11 cellular contexts compared by ENCODE assay signal in the genomic region with DNA sequence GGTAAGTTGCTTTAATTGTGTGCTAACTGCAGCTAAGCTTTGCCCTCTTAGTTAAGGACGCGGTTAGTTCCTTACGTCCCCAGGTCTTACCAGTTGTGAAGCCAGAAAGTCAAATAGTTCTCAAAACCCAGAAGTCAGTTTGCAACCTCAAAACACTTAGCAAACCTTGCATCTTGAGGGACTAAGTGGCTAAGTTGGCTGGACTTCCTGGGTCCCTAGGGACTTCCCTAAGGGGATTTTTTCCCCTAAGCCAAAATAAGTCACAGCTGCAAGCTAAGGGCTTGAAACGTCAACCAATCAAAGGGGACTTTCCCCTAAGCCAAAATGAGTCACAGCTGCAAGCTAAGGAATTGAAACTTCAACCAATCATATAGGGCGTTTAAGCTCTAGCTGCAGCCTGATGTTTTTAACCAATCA. TPM values are rescaled to one million over a fixed set of nuclear protein-coding genes. Genes with fewer than 3 reads are reported as not detected.
DNase-seq lines count a peak whose midpoint lies in the region; ATAC-seq and TF ChIP-seq lines count a peak whose summit lies in the region.
"Had no signal": no experiment of that assay in that cellular context is flagged by ENCODE, and none has a peak within 500 bp of the region (broad histone marks: within the 10 kb centered on the region; RNA-seq: fewer than 3 reads in every experiment).

No MANE protein-coding gene starts in this region.

- H3K36me3 Mint-ChIP-seq in activated CD8-positive, alpha-beta T cell treated with anti-CD3 and anti-CD28 coated beads for 36 hours (ENCODE audit: low read depth): no peaks in the 10 kb centered on the region
- H3K36me3 Mint-ChIP-seq in activated CD8-positive, alpha-beta T cell treated with anti-CD3 and anti-CD28 coated beads, Interleukin-2, amount 10 ng/mL, durations not matched to agents 7 days and 5 days (ENCODE audit: low read depth): no peaks in the 10 kb centered on the region
- H3K36me3 Mint-ChIP-seq in T-helper 1 cell treated with Interleukin-12 subunit alpha and Interleukin-12 subunit beta and Interleukin-4 antibody, amounts not matched to agents 30 μg/mL and 1 μg/mL, for 36 hours (ENCODE audit: low read depth): peaks cover 6% of the 10 kb centered on the region
- no peaks in the 10 kb centered on the region for H3K36me3 Mint-ChIP-seq in CD4-positive, alpha-beta T cell (ENCODE audit: low read depth)

- no peak for TF ChIP-seq CTCF in activated CD8-positive, alpha-beta T cell treated with anti-CD3 and anti-CD28 coated beads for 36 hours (IDR thresholded peaks at IDR 0.05)
- no peak for TF ChIP-seq CTCF in retinal pigment epithelial cell (conservative IDR thresholded peaks at IDR 0.05; ENCODE audit: low read depth, low read length)
- no peak for TF ChIP-seq CTCF in CD4-positive, alpha-beta T cell (IDR thresholded peaks at IDR 0.05)

- H3K9me3 ChIP-seq in CD4-positive, alpha-beta T cell (ENCODE audit: control insufficient read depth, low read length): no peaks in the 10 kb centered on the region
- H3K9me3 ChIP-seq: prostate gland had no signal

- peak overlapping the region; percentile 25 for H3K4me3 ChIP-seq in retinal pigment epithelial cell (ENCODE audit: low read length)
- H3K4me3 ChIP-seq: prostate gland had no signal

- peaks cover 23% of the 10 kb centered on the region for H3K27me3 Mint-ChIP-seq in activated CD8-positive, alpha-beta T cell treated with anti-CD3 and anti-CD28 coated beads for 36 hours
- H3K27me3 Mint-ChIP-seq in activated CD8-positive, alpha-beta T cell treated with anti-CD3 and anti-CD28 coated beads, Interleukin-2, amount 10 ng/mL, durations not matched to agents 7 days and 5 days (ENCODE audit: low read depth): peaks cover 13% of the 10 kb centered on the region
- H3K27me3 Mint-ChIP-seq in T-helper 1 cell treated with Interleukin-12 subunit alpha and Interleukin-12 subunit beta and Interleukin-4 antibody, amounts not matched to agents 30 μg/mL and 1 μg/mL, for 36 hours (ENCODE audit: low read depth): peaks cover 14% of the 10 kb centered on the region
- peaks cover 46% of the 10 kb centered on the region for H3K27me3 Mint-ChIP-seq in CD4-positive, alpha-beta T cell

- peaks cover 4% of the 10 kb centered on the region for H3K27me3 ChIP-seq in CD4-positive, alpha-beta T cell (ENCODE audit: control insufficient read depth, insufficient read depth, low read length)

- H3K4me3 Mint-ChIP-seq in activated CD8-positive, alpha-beta T cell treated with anti-CD3 and anti-CD28 coated beads for 36 hours: no peak overlapping the region
- no peak overlapping the region for H3K4me3 Mint-ChIP-seq in activated CD8-positive, alpha-beta T cell treated with anti-CD3 and anti-CD28 coated beads, Interleukin-2, amount 10 ng/mL, durations not matched to agents 7 days and 5 days
- no peak overlapping the region for H3K4me3 Mint-ChIP-seq in T-helper 1 cell treated with Interleukin-12 subunit alpha and Interleukin-12 subunit beta and Interleukin-4 antibody, amounts not matched to agents 30 μg/mL and 1 μg/mL, for 36 hours
- H3K4me3 Mint-ChIP-seq in CD4-positive, alpha-beta T cell: no peak overlapping the region
- H3K4me3 Mint-ChIP-seq: IgD-negative memory B cell; stimulated activated naive CD8-positive, alpha-beta T cell treated with anti-CD3 and anti-CD28 coated beads, Interleukin-15, Interleukin-2, amounts not matched to agents 100 ng/mL and 50 ng/mL, for 24 hours had no signal

- H3K27ac ChIP-seq in CD4-positive, alpha-beta T cell (ENCODE audit: low read depth, low read length): no peak overlapping the region

- H3K9me3 Mint-ChIP-seq in activated CD8-positive, alpha-beta T cell treated with anti-CD3 and anti-CD28 coated beads for 36 hours: no peaks in the 10 kb centered on the region
- H3K9me3 Mint-ChIP-seq in activated CD8-positive, alpha-beta T cell treated with anti-CD3 and anti-CD28 coated beads, Interleukin-2, amount 10 ng/mL, durations not matched to agents 7 days and 5 days (ENCODE audit: insufficient read depth): peaks cover 6% of the 10 kb centered on the region
- H3K9me3 Mint-ChIP-seq in T-helper 1 cell treated with Interleukin-12 subunit alpha and Interleukin-12 subunit beta and Interleukin-4 antibody, amounts not matched to agents 30 μg/mL and 1 μg/mL, for 36 hours: peaks cover 13% of the 10 kb centered on the region
- H3K9me3 Mint-ChIP-seq in CD4-positive, alpha-beta T cell: no peaks in the 10 kb centered on the region
- H3K9me3 Mint-ChIP-seq: stimulated activated naive CD8-positive, alpha-beta T cell treated with anti-CD3 and anti-CD28 coated beads, Interleukin-15, Interleukin-2, amounts not matched to agents 100 ng/mL and 50 ng/mL, for 24 hours had no signal

- DNase-seq in activated CD8-positive, alpha-beta T cell treated with anti-CD3 and anti-CD28 coated beads for 36 hours: peak; percentile 58
- DNase-seq in activated CD8-positive, alpha-beta T cell treated with anti-CD3 and anti-CD28 coated beads, Interleukin-2, amount 10 ng/mL, durations not matched to agents 7 days and 5 days: no peak
- peak; percentile 49 for DNase-seq in retinal pigment epithelial cell (ENCODE audit: low read depth)
- DNase-seq in GDM1 (lab: John Stamatoyannopoulos, UW): no peak
- no peak for DNase-seq in SKM-1 treated with dmso at 0.1 percent for 144 hours (lab: John Stamatoyannopoulos, UW; ENCODE audit: unreplicated experiment)
- DNase-seq in CD4-positive, alpha-beta T cell: no peak

- no peak overlapping the region for H3K27ac Mint-ChIP-seq in activated CD8-positive, alpha-beta T cell treated with anti-CD3 and anti-CD28 coated beads for 36 hours
- H3K27ac Mint-ChIP-seq in activated CD8-positive, alpha-beta T cell treated with anti-CD3 and anti-CD28 coated beads, Interleukin-2, amount 10 ng/mL, durations not matched to agents 7 days and 5 days: no peak overlapping the region
- H3K27ac Mint-ChIP-seq in T-helper 1 cell treated with Interleukin-12 subunit alpha and Interleukin-12 subunit beta and Interleukin-4 antibody, amounts not matched to agents 30 μg/mL and 1 μg/mL, for 36 hours: peak overlapping the region; percentile 70
- H3K27ac Mint-ChIP-seq in CD4-positive, alpha-beta T cell: no peak overlapping the region
- H3K27ac Mint-ChIP-seq: IgD-negative memory B cell; stimulated activated naive CD8-positive, alpha-beta T cell treated with anti-CD3 and anti-CD28 coated beads, Interleukin-15, Interleukin-2, amounts not matched to agents 100 ng/mL and 50 ng/mL, for 24 hours had no signal

- intact Hi-C loops in activated CD8-positive, alpha-beta T cell treated with anti-CD3 and anti-CD28 coated beads for 36 hours (cut with micrococcal nuclease): no loop called here
- intact Hi-C loops in CD4-positive, alpha-beta T cell (cut with DNase I, micrococcal nuclease): no loop called here

- peaks cover 5% of the 10 kb centered on the region for H3K4me1 Mint-ChIP-seq in activated CD8-positive, alpha-beta T cell treated with anti-CD3 and anti-CD28 coated beads for 36 hours (ENCODE audit: low read depth)
- no peaks in the 10 kb centered on the region for H3K4me1 Mint-ChIP-seq in activated CD8-positive, alpha-beta T cell treated with anti-CD3 and anti-CD28 coated beads, Interleukin-2, amount 10 ng/mL, durations not matched to agents 7 days and 5 days (ENCODE audit: low read depth)
- peaks cover 25% of the 10 kb centered on the region for H3K4me1 Mint-ChIP-seq in T-helper 1 cell treated with Interleukin-12 subunit alpha and Interleukin-12 subunit beta and Interleukin-4 antibody, amounts not matched to agents 30 μg/mL and 1 μg/mL, for 36 hours (ENCODE audit: low read depth)
- no peaks in the 10 kb centered on the region for H3K4me1 Mint-ChIP-seq in CD4-positive, alpha-beta T cell (ENCODE audit: low read depth)

- ATAC-seq in activated CD8-positive, alpha-beta T cell treated with anti-CD3 and anti-CD28 coated beads for 36 hours: peak; percentile 83
- no peak for ATAC-seq in activated CD8-positive, alpha-beta T cell treated with anti-CD3 and anti-CD28 coated beads, Interleukin-2, amount 10 ng/mL, durations not matched to agents 7 days and 5 days
- peak; percentile 66 for ATAC-seq in HG02588 (IDR thresholded peaks at IDR 0.05; ENCODE audit: unreplicated experiment)
- no peak for ATAC-seq in CD4-positive, alpha-beta T cell (ENCODE audit: poor library complexity)

- POLR2A ChIA-PET in activated CD8-positive, alpha-beta T cell treated with anti-CD3 and anti-CD28 coated beads for 36 hours (lab: Charles Lee): no interaction called here
- POLR2A ChIA-PET in activated CD8-positive, alpha-beta T cell treated with anti-CD3 and anti-CD28 coated beads, Interleukin-2, amount 10 ng/mL, durations not matched to agents 7 days and 5 days (lab: Charles Lee): interaction anchor here (0.7 kb wide), 1 partner anchor 10 kb away, joined by 3 read pairs; no protein-coding TSS in a partner anchor
- POLR2A ChIA-PET in CD4-positive, alpha-beta T cell (lab: Charles Lee): no interaction called here

- CTCF ChIA-PET in activated CD8-positive, alpha-beta T cell treated with anti-CD3 and anti-CD28 coated beads for 36 hours (lab: Charles Lee): interaction anchor here (1.4 to 2.4 kb wide), 2 partner anchors 135 to 148 kb away, joined by 4 to 9 read pairs; no protein-coding TSS in a partner anchor
- CTCF ChIA-PET in activated CD8-positive, alpha-beta T cell treated with anti-CD3 and anti-CD28 coated beads, Interleukin-2, amount 10 ng/mL, durations not matched to agents 7 days and 5 days (lab: Charles Lee): interaction anchor here (1.1 kb wide), 1 partner anchor 32 kb away, joined by 3 read pairs; no protein-coding TSS in a partner anchor
- CTCF ChIA-PET in CD4-positive, alpha-beta T cell (lab: Charles Lee): no interaction called here

RNA-seq across cellular contexts. Expression of a gene that starts 36.2 kb away (rescaled TPM):
- not detected for total RNA-seq in activated CD8-positive, alpha-beta T cell treated with anti-CD3 and anti-CD28 coated beads for 36 hours
- not detected for total RNA-seq in activated CD8-positive, alpha-beta T cell treated with anti-CD3 and anti-CD28 coated beads, Interleukin-2, amount 10 ng/mL, durations not matched to agents 7 days and 5 days
- total RNA-seq in CD4-positive, alpha-beta T cell: not detected

Comparison
In these comparisons a context has a peak if more than half of its experiments do, and no peak if none do; other contexts are left out.
1. ATAC-seq: peak in activated CD8-positive, alpha-beta T cell treated with anti-CD3 and anti-CD28 coated beads for 36 hours (single experiment) and HG02588 (single experiment); none in activated CD8-positive, alpha-beta T cell treated with anti-CD3 and anti-CD28 coated beads, Interleukin-2, amount 10 ng/mL, durations not matched to agents 7 days and 5 days (single experiment) and CD4-positive, alpha-beta T cell (single experiment).
2. DNase-seq: peak in activated CD8-positive, alpha-beta T cell treated with anti-CD3 and anti-CD28 coated beads for 36 hours (single experiment) and retinal pigment epithelial cell (single experiment); none in activated CD8-positive, alpha-beta T cell treated with anti-CD3 and anti-CD28 coated beads, Interleukin-2, amount 10 ng/mL, durations not matched to agents 7 days and 5 days (single experiment), GDM1 (single experiment), SKM-1 treated with dmso at 0.1 percent for 144 hours (single experiment) and CD4-positive, alpha-beta T cell (0 of 10).